8 cellular contexts compared by ENCODE assay signal in the genomic region with DNA sequence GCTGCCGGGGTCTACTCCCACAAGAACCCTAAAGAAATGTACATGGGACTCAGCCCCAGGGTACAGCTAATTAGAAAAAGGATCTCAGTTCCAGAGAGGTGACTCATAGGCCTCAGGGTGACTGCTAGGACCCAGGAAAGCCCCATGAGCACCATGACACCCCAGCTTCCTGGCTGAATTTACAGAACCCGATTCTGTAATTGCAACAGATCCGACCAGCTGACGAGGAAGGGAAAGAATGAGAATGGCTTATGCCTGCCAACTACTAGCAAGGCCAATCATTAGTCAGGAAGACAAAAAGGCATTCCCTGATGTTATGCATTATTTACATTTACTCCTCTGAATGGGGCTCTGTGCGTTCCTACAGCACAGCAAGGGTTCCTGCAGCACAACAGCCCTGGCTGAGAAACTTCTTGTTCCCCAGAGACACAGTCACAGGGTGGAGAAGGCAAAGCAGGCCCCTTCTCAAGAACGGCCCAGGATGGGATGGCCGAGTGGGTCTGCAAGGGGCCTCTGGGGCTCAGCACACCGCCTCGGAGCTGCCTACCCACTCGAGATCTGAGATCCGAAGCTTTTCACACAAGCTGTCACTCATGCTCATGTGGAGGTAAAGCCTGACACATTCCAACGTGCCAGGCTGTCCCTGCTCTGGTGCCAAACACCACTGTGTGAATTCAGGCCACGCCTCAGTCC. TPM values are rescaled to one million over a fixed set of nuclear protein-coding genes. Genes with fewer than 3 reads are reported as not detected.
DNase-seq lines count a peak whose midpoint lies in the region; ATAC-seq and TF ChIP-seq lines count a peak whose summit lies in the region.

No MANE protein-coding gene starts in this region.

- H3K9me3 Mint-ChIP-seq in T-helper 2 cell treated with Interferon-gamma antibody and Interleukin-4, amounts not matched to agents 5 μg/mL and 100 μg/mL, for 36 hours, result no peaks in the 10 kb centered on the region

- no peaks in the 10 kb centered on the region for H3K27me3 ChIP-seq in stomach

- no peak for TF ChIP-seq CTCF in GM13976 (IDR thresholded peaks at IDR 0.05; ENCODE audit: borderline replicate concordance, control extremely low read depth, extremely low read depth, insufficient read depth, missing control alignments)
- TF ChIP-seq CTCF in stomach (IDR thresholded peaks at IDR 0.05), result no peak

- peaks cover 55% of the 10 kb centered on the region for H3K4me1 Mint-ChIP-seq in T-helper 2 cell treated with Interferon-gamma antibody and Interleukin-4, amounts not matched to agents 5 μg/mL and 100 μg/mL, for 36 hours (ENCODE audit: low read depth)

- peak overlapping the region; percentile 31 for H3K4me3 Mint-ChIP-seq in T-helper 2 cell treated with Interferon-gamma antibody and Interleukin-4, amounts not matched to agents 5 μg/mL and 100 μg/mL, for 36 hours

- in situ Hi-C loops in GM13976 (cut with MboI; ENCODE audit: low sequenced_read_pairs, unreplicated experiment), result no loop called here

- DNase-seq in GM13976 (ENCODE audit: low spot score) (peak; percentile 85), brain pericyte (ENCODE audit: low read depth, low spot score) (peak; percentile 44), mucosa of gallbladder (ENCODE audit: low spot score) (peak; percentile 65), stomach (peak; percentile 53), DMS53 treated with DMSO at 0.1 percent for 48 hours (lab: John Stamatoyannopoulos, UW; ENCODE audit: unreplicated experiment) (no peak), NCI-H446 (lab: John Stamatoyannopoulos, UW) (no peak)
- peak; percentile 83 for DNase-seq in T-helper 2 cell treated with Interferon-gamma antibody and Interleukin-4, amounts not matched to agents 5 μg/mL and 100 μg/mL, for 36 hours (ENCODE audit: low spot score)

- WGBS in stomach, 5 donors, result 24 to 40% (median 33%) methylated on average over 13 of the region's 13 CpGs

- peak overlapping the region; percentile 64 to 80 (median 72) for H3K27ac ChIP-seq in stomach

- H3K4me1 ChIP-seq in stomach, result peaks cover 12 to 38% (median 29%) of the 10 kb centered on the region in 4 donors

- intact Hi-C loops in stomach (cut with DNase I; ENCODE audit: low total_unique reads), result no loop called here

- peak overlapping the region; percentile 93 for H3K27ac Mint-ChIP-seq in T-helper 2 cell treated with Interferon-gamma antibody and Interleukin-4, amounts not matched to agents 5 μg/mL and 100 μg/mL, for 36 hours

- no peaks in the 10 kb centered on the region for H3K27me3 Mint-ChIP-seq in T-helper 2 cell treated with Interferon-gamma antibody and Interleukin-4, amounts not matched to agents 5 μg/mL and 100 μg/mL, for 36 hours (ENCODE audit: low read depth)

- no peak for TF ChIP-seq POLR2A in stomach (IDR thresholded peaks at IDR 0.05)

- peaks cover 40% of the 10 kb centered on the region for H3K36me3 Mint-ChIP-seq in T-helper 2 cell treated with Interferon-gamma antibody and Interleukin-4, amounts not matched to agents 5 μg/mL and 100 μg/mL, for 36 hours (ENCODE audit: low read depth)

- H3K4me3 ChIP-seq in stomach, result no peak overlapping the region

- ATAC-seq in HG03159 (IDR thresholded peaks at IDR 0.05; ENCODE audit: unreplicated experiment), result peak; percentile 53

- no peak for TF ChIP-seq EP300 in stomach (IDR thresholded peaks at IDR 0.05)

- H3K9me3 ChIP-seq in stomach, result no peaks in the 10 kb centered on the region

- H3K36me3 ChIP-seq in stomach, result no peaks in the 10 kb centered on the region

RNA-seq across cellular contexts. Expression of a gene that starts 27.2 kb away (rescaled TPM):
- total RNA-seq in mucosa of gallbladder (9.9 TPM), stomach (10 to 100 TPM in 2 of 5 donors, 1 to 10 TPM in 2, not detected in 1; 2.0 to 60.7 (median 17.5) TPM)
- 1 to 10 TPM; 2.9 to 4.9 (median 2.9) TPM for polyA plus RNA-seq in stomach

RNA-seq across cellular contexts. Expression of a gene that starts 36.7 kb away (rescaled TPM):
- 44.3 TPM for total RNA-seq in mucosa of gallbladder
- total RNA-seq in stomach, result 100 to 1,000 TPM in 1 of 5 donors, 10 to 100 TPM in 2, 1 to 10 TPM in 2; 4.1 to 156 (median 25.9) TPM
- 10 to 100 TPM; 14.4 to 23.0 (median 15.0) TPM for polyA plus RNA-seq in stomach

RNA-seq across cellular contexts. Expression of a gene that starts 52.2 kb away (rescaled TPM):
- total RNA-seq in mucosa of gallbladder (28.5 TPM), stomach (10 to 100 TPM in 4 of 5 donors, 1 to 10 TPM in 1; 5.3 to 96.2 (median 35.0) TPM)
- polyA plus RNA-seq in stomach, result 10 to 100 TPM in 2 of 3 donors, 1 to 10 TPM in 1; 5.2 to 11.9 (median 10.3) TPM

RNA-seq across cellular contexts. Expression of a gene that starts 53.2 kb away (rescaled TPM):
- 0.26 TPM for total RNA-seq in mucosa of gallbladder
- 1 to 10 TPM in 1 of 5 donors, under 1 TPM in 2, not detected in 2; under 0.01 to 1.4 (median 0.73) TPM for total RNA-seq in stomach
- polyA plus RNA-seq in stomach, result under 1 TPM in 1 of 3 donors, not detected in 2; 0.05 TPM

Comparison
In these comparisons a context has a peak if more than half of its experiments do, and no peak if none do; other contexts are left out.
1. DNase-seq: peak in GM13976 (single experiment), T-helper 2 cell treated with Interferon-gamma antibody and Interleukin-4, amounts not matched to agents 5 μg/mL and 100 μg/mL, for 36 hours (single experiment), brain pericyte (single experiment), mucosa of gallbladder (single experiment) and stomach (single experiment); none in DMS53 treated with DMSO at 0.1 percent for 48 hours (single experiment) and NCI-H446 (0 of 2).